ENCODE assay signal across 9 cellular contexts in genomic region chr2:27075219-27075871, GRCh38. TPM values are rescaled to one million over a fixed set of nuclear protein-coding genes. Genes with fewer than 3 reads are reported as not detected.
DNase-seq lines count a peak whose midpoint lies in the region; ATAC-seq, FAIRE-seq and TF ChIP-seq lines count a peak whose summit lies in the region.
"Had no signal": no experiment of that assay in that cellular context is flagged by ENCODE, and none has a peak within 500 bp of the region (broad histone marks: within the 10 kb centered on the region; RNA-seq: fewer than 3 reads in every experiment).

No MANE protein-coding gene starts in this region.

- H3K9ac ChIP-seq in SK-N-SH (no peak overlapping the region), endothelial cell of umbilical vein (replicated peaks; ENCODE audit: extremely low read depth, insufficient read depth, low read length) (no peak overlapping the region)

- intact Hi-C loops in endothelial cell of umbilical vein (cut with micrococcal nuclease), result no loop called here

- TF ChIP-seq POLR2A in endothelial cell of umbilical vein (IDR thresholded peaks at IDR 0.05; ENCODE audit: low read depth, low read length), result no peak

- TF ChIP-seq EP300 in SK-N-SH (IDR thresholded peaks at IDR 0.05; ENCODE audit: borderline replicate concordance in 1 of 2, low read depth in 1 of 2, low read length in 1 of 2), result no peak

- H3K27ac ChIP-seq in SK-N-SH (ENCODE audit: low read depth in 2 of 2, low read length in 1 of 2) (peak overlapping the region; percentile 7 to 84; a peak in 3 of 4 replicates), endothelial cell of umbilical vein (ENCODE audit: insufficient read depth, low read depth, low read length) (no peak overlapping the region)

- DNase-seq in SK-N-SH (peak; percentile 71), T-helper 22 cell (ENCODE audit: low read depth) (peak; percentile 36), endothelial cell of umbilical vein (ENCODE audit: low read depth, low spot score) (peak; percentile 33), NCI-H2107 treated with DMSO at 0.1 percent for 48 hours (lab: John Stamatoyannopoulos, UW; ENCODE audit: unreplicated experiment) (no peak), HuH-7 (ENCODE audit: low spot score) (no peak)
- peak; percentile 50 for DNase-seq in stimulated activated naive CD8-positive, alpha-beta T cell treated with anti-CD3 and anti-CD28 coated beads, Interleukin-15, Interleukin-2, amounts not matched to agents 100 U/mL and 50 U/mL, for 24 hours

- H3K27me3 ChIP-seq in SK-N-SH (ENCODE audit: insufficient read depth), result no peaks in the 10 kb centered on the region
- no peaks in the 10 kb centered on the region for H3K27me3 ChIP-seq in endothelial cell of umbilical vein (ENCODE audit: control insufficient read depth in 2 of 2, insufficient read depth in 2 of 2, low read length in 2 of 2)

- no peaks in the 10 kb centered on the region for H3K9me1 ChIP-seq in endothelial cell of umbilical vein (replicated peaks; ENCODE audit: control insufficient read depth, extremely low read depth, insufficient read depth, low read length)

- H3K9me3 ChIP-seq in SK-N-SH (no peaks in the 10 kb centered on the region), endothelial cell of umbilical vein (replicated peaks; ENCODE audit: control insufficient read depth, insufficient read depth, low read length) (no peaks in the 10 kb centered on the region)

- H3K4me1 ChIP-seq in SK-N-SH (ENCODE audit: control insufficient read depth in 1 of 2, insufficient read depth in 2 of 2, low read depth in 1 of 2, low read length in 1 of 2) (peaks cover 40 to 72% of the 10 kb centered on the region in 2 experiments), endothelial cell of umbilical vein (ENCODE audit: control insufficient read depth, extremely low read depth, insufficient read depth, low read length) (peaks cover 9% of the 10 kb centered on the region)

- H2AFZ ChIP-seq in SK-N-SH (ENCODE audit: low read depth) (no peak overlapping the region), endothelial cell of umbilical vein (ENCODE audit: low read depth, low read length) (no peak overlapping the region)

- no TSS peak for BruUV-seq in endothelial cell of umbilical vein (replicated peaks; lab: Mats Ljungman, UMichigan)

- H3K4me3 ChIP-seq in SK-N-SH (ENCODE audit: low read depth in 2 of 2, low read length in 1 of 2) (no peak overlapping the region), endothelial cell of umbilical vein (replicated peaks in 1 of 3; ENCODE audit: insufficient read depth in 1 of 3, low read depth in 1 of 3, low read length in 3 of 3) (no peak overlapping the region)

- dilution Hi-C loops in endothelial cell of umbilical vein (cut with MboI; ENCODE audit: extremely low pct_ligation_motif_present, low sequenced_read_pairs), result no loop called here

- H3K9me2 ChIP-seq in SK-N-SH, result no peaks in the 10 kb centered on the region

- ATAC-seq in SK-N-SH treated with all-trans-retinoic acid at 6 μM for 48 hours, result no peak
- no peak for ATAC-seq in stimulated activated naive CD8-positive, alpha-beta T cell treated with anti-CD3 and anti-CD28 coated beads, Interleukin-15, Interleukin-2, amounts not matched to agents 100 U/mL and 50 U/mL, for 24 hours
- no peak for ATAC-seq in HG03139 (IDR thresholded peaks at IDR 0.05; ENCODE audit: unreplicated experiment)
- ATAC-seq: Panc1 had no signal

- H3K79me2 ChIP-seq in SK-N-SH (ENCODE audit: insufficient read depth) (peaks cover 31% of the 10 kb centered on the region), endothelial cell of umbilical vein (ENCODE audit: control insufficient read depth, insufficient read depth, low read length) (peaks cover 10% of the 10 kb centered on the region)

- FAIRE-seq in endothelial cell of umbilical vein (lab: Jason Lieb, UNC), result peak; percentile 40

- H3K36me3 ChIP-seq in SK-N-SH (replicated peaks in 1 of 2; ENCODE audit: control insufficient read depth in 1 of 2, insufficient read depth in 2 of 2, low read length in 1 of 2) (peaks cover 2 to 4% of the 10 kb centered on the region in 2 experiments), endothelial cell of umbilical vein (ENCODE audit: control insufficient read depth in 2 of 2, extremely low read depth in 1 of 2, insufficient read depth in 2 of 2, low read length in 2 of 2) (no peaks in the 10 kb centered on the region)

- H4K20me1 ChIP-seq in SK-N-SH (ENCODE audit: insufficient read depth) (no peaks in the 10 kb centered on the region; the same call in 1 of the 2 replicates), endothelial cell of umbilical vein (replicated peaks; ENCODE audit: control insufficient read depth, extremely low read depth, insufficient read depth, low read length) (no peaks in the 10 kb centered on the region)

- no peak for TF ChIP-seq CTCF in SK-N-SH (IDR thresholded peaks at IDR 0.05)
- no peak for TF ChIP-seq CTCF in endothelial cell of umbilical vein (IDR thresholded peaks at IDR 0.05; ENCODE audit: extremely low read depth in 1 of 2, insufficient read depth in 1 of 2, low read depth in 1 of 2, low read length in 2 of 2)

- 84% methylated on average over 8 of the region's 8 CpGs for WGBS in SK-N-SH (ENCODE audit: low lambda C conversion rate)

- H3F3A ChIP-seq in SK-N-SH (replicated peaks; ENCODE audit: insufficient read depth), result peaks cover 17% of the 10 kb centered on the region

- CTCF ChIA-PET in SK-N-SH (lab: Yijun Ruan, JAX) (interaction anchor here (1.0 to 18.5 kb wide), 7 partner anchors 7 to 227 kb away, joined by 4 to 227 read pairs (median 6); partner anchors contain the start of genes AGBL5, EMILIN1 and KHK), endothelial cell of umbilical vein (lab: Charles Lee) (no interaction called here)

- H3K4me2 ChIP-seq in SK-N-SH (0 out of 2 replicates have a peak overlapping the region, but pooled peaks have one; percentile 5), endothelial cell of umbilical vein (ENCODE audit: insufficient read depth, low read length) (no peak overlapping the region)

- no peak for TF ChIP-seq RAD21 in SK-N-SH (IDR thresholded peaks at IDR 0.05; ENCODE audit: low read length)

- POLR2A ChIA-PET in SK-N-SH (lab: Yijun Ruan, JAX) (interaction anchor here (1.0 to 5.7 kb wide), 2 partner anchors 12 to 24 kb away, joined by 3 to 80 read pairs; partner anchors contain the start of genes AGBL5 and KHK), endothelial cell of umbilical vein (lab: Charles Lee) (interaction anchor here (0.5 kb wide), 1 partner anchor 12 kb away, joined by 7 read pairs; no protein-coding TSS in a partner anchor)

RNA-seq across cellular contexts. Expression of gene EMILIN1, which starts 3.1 kb away (rescaled TPM):
- polyA plus RNA-seq in SK-N-SH (2012; rRNA removed), result 184 and 286 TPM in 2 replicates
- polyA plus RNA-seq in SK-N-SH (2012; cell fraction: cytosol; rRNA removed), result 96.2 and 169 TPM in 2 replicates
- polyA plus RNA-seq in SK-N-SH (2012; cell fraction: nucleus; rRNA removed), result 206 and 267 TPM in 2 replicates
- 4.1 and 16.6 TPM in 2 replicates for total RNA-seq in endothelial cell of umbilical vein
- 11.7 and 15.5 TPM in 2 replicates for polyA plus RNA-seq in endothelial cell of umbilical vein
- polyA plus RNA-seq in endothelial cell of umbilical vein (2011; cell fraction: cytosol; rRNA removed), result 4.1 and 8.0 TPM in 2 replicates
- polyA plus RNA-seq in endothelial cell of umbilical vein (2011; cell fraction: nucleus; rRNA removed), result 4.8 and 5.2 TPM in 2 replicates
- polyA plus RNA-seq in endothelial cell of umbilical vein (2012), result 0.24 and 0.33 TPM in 2 replicates
- 5.9 and 6.2 TPM in 2 replicates for polyA minus RNA-seq in endothelial cell of umbilical vein
- 1.3 TPM for polyA minus RNA-seq in endothelial cell of umbilical vein (2011; cell fraction: cytosol; rRNA and poly(A)+ RNA removed)
- polyA minus RNA-seq in endothelial cell of umbilical vein (2011; cell fraction: nucleus; rRNA and poly(A)+ RNA removed), result 1.1 and 3.7 TPM in 2 replicates

RNA-seq across cellular contexts. Expression of gene OST4, which starts 3.9 kb away (rescaled TPM):
- polyA plus RNA-seq in SK-N-SH (2012; rRNA removed) (876 and 1,851 TPM in 2 replicates), endothelial cell of umbilical vein (1,189 and 2,226 TPM in 2 replicates)
- polyA plus RNA-seq in SK-N-SH (2012; cell fraction: cytosol; rRNA removed), result 1,232 and 1,463 TPM in 2 replicates
- polyA plus RNA-seq in SK-N-SH (2012; cell fraction: nucleus; rRNA removed), result 356 and 431 TPM in 2 replicates
- total RNA-seq in endothelial cell of umbilical vein, result 415 TPM in 2 replicates
- polyA plus RNA-seq in endothelial cell of umbilical vein (2011; cell fraction: cytosol; rRNA removed), result 1,348 and 1,433 TPM in 2 replicates
- 218 and 389 TPM in 2 replicates for polyA plus RNA-seq in endothelial cell of umbilical vein (2011; cell fraction: nucleus; rRNA removed)
- 649 and 891 TPM in 2 replicates for polyA plus RNA-seq in endothelial cell of umbilical vein (2012)
- 480 and 482 TPM in 2 replicates for polyA minus RNA-seq in endothelial cell of umbilical vein
- 271 TPM for polyA minus RNA-seq in endothelial cell of umbilical vein (2011; cell fraction: cytosol; rRNA and poly(A)+ RNA removed)
- 72.7 and 111 TPM in 2 replicates for polyA minus RNA-seq in endothelial cell of umbilical vein (2011; cell fraction: nucleus; rRNA and poly(A)+ RNA removed)

RNA-seq across cellular contexts. Expression of gene KHK, which starts 11.2 kb away (rescaled TPM):
- polyA plus RNA-seq in SK-N-SH (2012; rRNA removed), result 6.5 and 10.3 TPM in 2 replicates
- polyA plus RNA-seq in SK-N-SH (2012; cell fraction: cytosol; rRNA removed), result 5.2 and 7.6 TPM in 2 replicates
- polyA plus RNA-seq in SK-N-SH (2012; cell fraction: nucleus; rRNA removed), result 12.4 and 21.0 TPM in 2 replicates
- 3.7 and 4.4 TPM in 2 replicates for total RNA-seq in endothelial cell of umbilical vein
- polyA plus RNA-seq in endothelial cell of umbilical vein, result 2.4 and 2.9 TPM in 2 replicates
- 2.3 and 2.6 TPM in 2 replicates for polyA plus RNA-seq in endothelial cell of umbilical vein (2011; cell fraction: cytosol; rRNA removed)
- 2.3 and 2.6 TPM in 2 replicates for polyA plus RNA-seq in endothelial cell of umbilical vein (2011; cell fraction: nucleus; rRNA removed)
- polyA plus RNA-seq in endothelial cell of umbilical vein (2012), result 3.0 and 3.6 TPM in 2 replicates
- 2.4 and 3.2 TPM in 2 replicates for polyA minus RNA-seq in endothelial cell of umbilical vein
- polyA minus RNA-seq in endothelial cell of umbilical vein (2011; cell fraction: cytosol; rRNA and poly(A)+ RNA removed), result 2.3 TPM
- 0.67 and 1.3 TPM in 2 replicates for polyA minus RNA-seq in endothelial cell of umbilical vein (2011; cell fraction: nucleus; rRNA and poly(A)+ RNA removed)

RNA-seq across cellular contexts. Expression of gene AGBL5, which starts 23.9 kb away (rescaled TPM):
- 45.5 and 47.8 TPM in 2 replicates for polyA plus RNA-seq in SK-N-SH (2012; rRNA removed)
- polyA plus RNA-seq in SK-N-SH (2012; cell fraction: cytosol; rRNA removed), result 32.0 and 43.2 TPM in 2 replicates
- 33.7 and 37.7 TPM in 2 replicates for polyA plus RNA-seq in SK-N-SH (2012; cell fraction: nucleus; rRNA removed)
- 27.5 and 28.2 TPM in 2 replicates for total RNA-seq in endothelial cell of umbilical vein
- polyA plus RNA-seq in endothelial cell of umbilical vein, result 40.4 and 41.9 TPM in 2 replicates
- 38.6 and 40.2 TPM in 2 replicates for polyA plus RNA-seq in endothelial cell of umbilical vein (2011; cell fraction: cytosol; rRNA removed)
- polyA plus RNA-seq in endothelial cell of umbilical vein (2011; cell fraction: nucleus; rRNA removed), result 29.9 and 30.3 TPM in 2 replicates
- 20.9 and 26.2 TPM in 2 replicates for polyA plus RNA-seq in endothelial cell of umbilical vein (2012)
- polyA minus RNA-seq in endothelial cell of umbilical vein, result 51.6 and 62.5 TPM in 2 replicates
- 32.7 TPM for polyA minus RNA-seq in endothelial cell of umbilical vein (2011; cell fraction: cytosol; rRNA and poly(A)+ RNA removed)
- 12.9 and 13.8 TPM in 2 replicates for polyA minus RNA-seq in endothelial cell of umbilical vein (2011; cell fraction: nucleus; rRNA and poly(A)+ RNA removed)

RNA-seq across cellular contexts. Expression of gene TMEM214, which starts 42.6 kb away (rescaled TPM):
- polyA plus RNA-seq in SK-N-SH (2012; rRNA removed), result 69.4 and 80.2 TPM in 2 replicates
- 25.4 and 37.4 TPM in 2 replicates for polyA plus RNA-seq in SK-N-SH (2012; cell fraction: cytosol; rRNA removed)
- polyA plus RNA-seq in SK-N-SH (2012; cell fraction: nucleus; rRNA removed), result 176 and 217 TPM in 2 replicates
- total RNA-seq in endothelial cell of umbilical vein, result 107 and 109 TPM in 2 replicates
- polyA plus RNA-seq in endothelial cell of umbilical vein, result 163 and 187 TPM in 2 replicates
- 91.6 and 94.5 TPM in 2 replicates for polyA plus RNA-seq in endothelial cell of umbilical vein (2011; cell fraction: cytosol; rRNA removed)
- 250 and 310 TPM in 2 replicates for polyA plus RNA-seq in endothelial cell of umbilical vein (2011; cell fraction: nucleus; rRNA removed)
- polyA plus RNA-seq in endothelial cell of umbilical vein (2012), result 76.9 and 85.2 TPM in 2 replicates
- polyA minus RNA-seq in endothelial cell of umbilical vein, result 228 and 237 TPM in 2 replicates
- 62.8 TPM for polyA minus RNA-seq in endothelial cell of umbilical vein (2011; cell fraction: cytosol; rRNA and poly(A)+ RNA removed)
- 115 and 152 TPM in 2 replicates for polyA minus RNA-seq in endothelial cell of umbilical vein (2011; cell fraction: nucleus; rRNA and poly(A)+ RNA removed)

Comparison
In these comparisons a context has a peak if more than half of its experiments do, and no peak if none do; other contexts are left out.
1. DNase-seq: peak in SK-N-SH (single experiment), T-helper 22 cell (single experiment), endothelial cell of umbilical vein (single experiment) and stimulated activated naive CD8-positive, alpha-beta T cell treated with anti-CD3 and anti-CD28 coated beads, Interleukin-15, Interleukin-2, amounts not matched to agents 100 U/mL and 50 U/mL, for 24 hours (single experiment); none in NCI-H2107 treated with DMSO at 0.1 percent for 48 hours (single experiment) and HuH-7 (single experiment).
2. RNA of gene EMILIN1, which starts 3.1 kb away (polyA plus RNA-seq): 96.2 to 286 TPM in SK-N-SH; 0.24 to 15.5 TPM in endothelial cell of umbilical vein; every median in the first group is over 4 times any median in the second.